In genomic region chr15:63904042-63904441, GRCh38 we compare ENCODE assay signal across 24 cellular contexts.
"Had no signal": no experiment of that assay in that cellular context is flagged by ENCODE, and none has a peak within 500 bp of the region (broad histone marks: within the 10 kb centered on the region; RNA-seq: fewer than 3 reads in every experiment).

No MANE protein-coding gene starts in this region.

- H3K36me3 ChIP-seq: MG63 had no signal

- FAIRE-seq: HTR-8/SVneo had no signal

- H3K4me3 ChIP-seq: MG63 had no signal

- DNase-seq: KBM-7, MG63, NCI-H1092, NCI-H1105 treated with DMSO at 0.1 percent for 48 hours, NCI-H1417 treated with DMSO at 0.1 percent for 48 hours, NCI-H146, NCI-H1694 treated with DMSO at 0.1 percent for 48 hours, NCI-H2029, NCI-H2081 treated with DMSO at 0.1 percent for 48 hours, NCI-H2171, NCI-H226, NCI-H446, NCI-H510A, NCI-H524 treated with DMSO at 0.1 percent for 48 hours, NCI-H69, NCI-H774, PC-3, SHP77 had no signal

- H3K27ac ChIP-seq: HL-60, RWPE1 had no signal

- ATAC-seq: Panc1, PC-3, SK-N-SH treated with all-trans-retinoic acid at 6 μM for 48 hours had no signal

- H3K27me3 Mint-ChIP-seq: IgD-negative memory B cell had no signal

- H3K9me3 Mint-ChIP-seq: IgD-negative memory B cell had no signal

- H3K9me3 ChIP-seq: MG63 had no signal

- H3K27me3 ChIP-seq: MG63 had no signal
